In genomic region chr11:1773131-1773510, GRCh38 we compare ENCODE assay signal across 22 cellular contexts. TPM values are rescaled to one million over a fixed set of nuclear protein-coding genes. Genes with fewer than 3 reads are reported as not detected.
DNase-seq lines count a peak whose midpoint lies in the region; ATAC-seq and TF ChIP-seq lines count a peak whose summit lies in the region.
"Had no signal": no experiment of that assay in that cellular context is flagged by ENCODE, and none has a peak within 500 bp of the region (broad histone marks: within the 10 kb centered on the region; RNA-seq: fewer than 3 reads in every experiment).

No MANE protein-coding gene starts in this region.

- peak overlapping the region; percentile 87 for H3K27ac Mint-ChIP-seq in dendritic cell treated with granulocyte-macrophage colony-stimulating factor and Interleukin-4, amounts not matched to agents 40 ng/mL and 50 ng/mL, for 4 days
- peak overlapping the region; percentile 41 for H3K27ac Mint-ChIP-seq in osteocyte (ENCODE audit: unreplicated experiment)
- H3K27ac Mint-ChIP-seq: progenitor cell of endocrine pancreas, WTC11 had no signal

- DNase-seq in SK-N-SH (no peak), osteocyte (ENCODE audit: extremely low spot score, unreplicated experiment) (no peak), NCI-H1417 treated with DMSO at 0.1 percent for 48 hours (lab: John Stamatoyannopoulos, UW) (no peak), germinal center (ENCODE audit: low spot score) (no peak)
- DNase-seq in stimulated activated CD4-positive, alpha-beta T cell treated with anti-CD3 and anti-CD28 coated beads, Interleukin-2, amount 100 ng/mL, for 24 hours = no peak
- DNase-seq: activated CD8-positive, alpha-beta memory T cell treated with anti-CD3 and anti-CD28 coated beads, Interleukin-2, amount 50 U/mL, for 48 hours; DMS 273 treated with DMSO at 0.1 percent for 48 hours; left ventricle myocardium inferior; NCI-H1092 treated with DMSO at 0.1 percent for 48 hours; NCI-H774 had no signal

- no peak for TF ChIP-seq EP300 in SK-N-SH (IDR thresholded peaks at IDR 0.05; ENCODE audit: borderline replicate concordance in 1 of 2, low read depth in 1 of 2, low read length in 1 of 2)

- H3K4me1 ChIP-seq in SK-N-SH (ENCODE audit: control insufficient read depth in 1 of 2, insufficient read depth in 2 of 2, low read depth in 1 of 2, low read length in 1 of 2) = peaks cover 4 to 12% of the 10 kb centered on the region in 2 experiments; a peak in 2 of 4 replicates
- peaks cover 33% of the 10 kb centered on the region for H3K4me1 ChIP-seq in Loucy (ENCODE audit: insufficient read depth, low read length, poor library complexity, severe bottlenecking)

- CTCF ChIA-PET in SK-N-SH (lab: Yijun Ruan, JAX) = interaction anchor here (1.2 to 2.4 kb wide), 4 partner anchors 9 to 79 kb away, joined by 6 to 16 read pairs (median 8); partner anchors contain the start of gene CTSD

- peaks cover 14% of the 10 kb centered on the region for H3K27me3 Mint-ChIP-seq in dendritic cell treated with granulocyte-macrophage colony-stimulating factor and Interleukin-4, amounts not matched to agents 40 ng/mL and 50 ng/mL, for 4 days
- no peaks in the 10 kb centered on the region for H3K27me3 Mint-ChIP-seq in osteocyte (ENCODE audit: unreplicated experiment)

- no peaks in the 10 kb centered on the region for H3K9me2 ChIP-seq in SK-N-SH
- no peaks in the 10 kb centered on the region for H3K9me2 ChIP-seq in Loucy (replicated peaks; ENCODE audit: low read depth, low read length)

- H2AFZ ChIP-seq in SK-N-SH (ENCODE audit: low read depth) = no peak overlapping the region
- no peak overlapping the region for H2AFZ ChIP-seq in Loucy (ENCODE audit: low read length)

- POLR2A ChIA-PET in SK-N-SH (lab: Yijun Ruan, JAX) = interaction anchor here (0.7 to 1.6 kb wide), 2 partner anchors 9 to 12 kb away, joined by 3 to 4 read pairs; partner anchors contain the start of gene CTSD

- no CpG with 5 or more reads among the region's 2 CpGs for WGBS in SK-N-SH (ENCODE audit: low lambda C conversion rate)

- TF ChIP-seq CTCF in SK-N-SH (IDR thresholded peaks at IDR 0.05) (no peak), Loucy (conservative IDR thresholded peaks at IDR 0.05; ENCODE audit: low read length) (no peak), osteocyte (IDR thresholded peaks at IDR 0.05) (no peak)

- H3K36me3 Mint-ChIP-seq in dendritic cell treated with granulocyte-macrophage colony-stimulating factor and Interleukin-4, amounts not matched to agents 40 ng/mL and 50 ng/mL, for 4 days (ENCODE audit: low read depth) = no peaks in the 10 kb centered on the region
- no peaks in the 10 kb centered on the region for H3K36me3 Mint-ChIP-seq in osteocyte (ENCODE audit: unreplicated experiment)
- H3K36me3 Mint-ChIP-seq: WTC11 had no signal

- intact Hi-C loops in dendritic cell treated with granulocyte-macrophage colony-stimulating factor and Interleukin-4, amounts not matched to agents 40 ng/mL and 50 ng/mL, for 4 days (cut with micrococcal nuclease) = no loop called here

- no peaks in the 10 kb centered on the region for H3F3A ChIP-seq in SK-N-SH (replicated peaks; ENCODE audit: insufficient read depth)
- H3F3A ChIP-seq in Loucy (ENCODE audit: low read depth) = no peaks in the 10 kb centered on the region

- H4K20me1 ChIP-seq in SK-N-SH (ENCODE audit: insufficient read depth) (no peaks in the 10 kb centered on the region), Loucy (ENCODE audit: insufficient read depth, low read length, poor library complexity, severe bottlenecking) (no peaks in the 10 kb centered on the region)

- no peaks in the 10 kb centered on the region for H3K79me2 ChIP-seq in SK-N-SH (ENCODE audit: insufficient read depth)
- H3K79me2 ChIP-seq in Loucy (ENCODE audit: insufficient read depth, low read length) = no peaks in the 10 kb centered on the region

- no peak overlapping the region for H3K27ac ChIP-seq in SK-N-SH (ENCODE audit: low read depth in 2 of 2, low read length in 1 of 2)
- H3K27ac ChIP-seq: 22Rv1, KMS-11, left ventricle myocardium inferior had no signal

- H3K27me3 ChIP-seq in SK-N-SH (ENCODE audit: insufficient read depth) (no peaks in the 10 kb centered on the region), Loucy (ENCODE audit: insufficient read depth, low read length, poor library complexity, severe bottlenecking) (no peaks in the 10 kb centered on the region)
- H3K27me3 ChIP-seq: brain microvascular endothelial cell, tibial nerve had no signal

- TF ChIP-seq RAD21 in SK-N-SH (IDR thresholded peaks at IDR 0.05; ENCODE audit: low read length) = no peak

- H3K4me3 Mint-ChIP-seq in dendritic cell treated with granulocyte-macrophage colony-stimulating factor and Interleukin-4, amounts not matched to agents 40 ng/mL and 50 ng/mL, for 4 days = peak overlapping the region; percentile 32
- no peak overlapping the region for H3K4me3 Mint-ChIP-seq in osteocyte (ENCODE audit: unreplicated experiment)
- H3K4me3 Mint-ChIP-seq: WTC11 had no signal

- no peak overlapping the region for H3K4me2 ChIP-seq in SK-N-SH
- H3K4me2 ChIP-seq in Loucy (ENCODE audit: low read depth, low read length, poor library complexity, severe bottlenecking) = peak overlapping the region; percentile 26
- H3K4me2 ChIP-seq: KMS-11 had no signal

- ATAC-seq in SK-N-SH treated with all-trans-retinoic acid at 6 μM for 48 hours = peak; percentile 26; the same call in 2 of the 3 replicates

- H3K36me3 ChIP-seq in SK-N-SH (replicated peaks in 1 of 2; ENCODE audit: control insufficient read depth in 1 of 2, insufficient read depth in 2 of 2, low read length in 1 of 2) = no peaks in the 10 kb centered on the region
- H3K36me3 ChIP-seq in Loucy (ENCODE audit: insufficient read depth, low read length) = no peaks in the 10 kb centered on the region
- H3K36me3 ChIP-seq: brain microvascular endothelial cell, gastroesophageal sphincter, left ventricle myocardium inferior, tibial nerve had no signal

- no peaks in the 10 kb centered on the region for H3K9me3 Mint-ChIP-seq in dendritic cell treated with granulocyte-macrophage colony-stimulating factor and Interleukin-4, amounts not matched to agents 40 ng/mL and 50 ng/mL, for 4 days
- no peaks in the 10 kb centered on the region for H3K9me3 Mint-ChIP-seq in osteocyte (ENCODE audit: unreplicated experiment)

- H3K4me3 ChIP-seq in SK-N-SH (ENCODE audit: low read depth in 2 of 2, low read length in 1 of 2) (no peak overlapping the region), Loucy (ENCODE audit: low read length, poor library complexity, severe bottlenecking) (no peak overlapping the region)
- H3K4me3 ChIP-seq: gastroesophageal sphincter, left ventricle myocardium inferior, smooth muscle cell, tibial nerve had no signal

- H3K9ac ChIP-seq in SK-N-SH (no peak overlapping the region), Loucy (ENCODE audit: low read depth, low read length, poor library complexity, severe bottlenecking) (peak overlapping the region; percentile 48)
- H3K9ac ChIP-seq: KMS-11 had no signal

- H3K9me3 ChIP-seq in SK-N-SH = no peaks in the 10 kb centered on the region
- H3K9me3 ChIP-seq in Loucy (ENCODE audit: insufficient read depth, low read depth, low read length) = no peaks in the 10 kb centered on the region; the same call in 1 of the 2 replicates

- H3K4me1 Mint-ChIP-seq in dendritic cell treated with granulocyte-macrophage colony-stimulating factor and Interleukin-4, amounts not matched to agents 40 ng/mL and 50 ng/mL, for 4 days (ENCODE audit: low read depth) = peaks cover 85% of the 10 kb centered on the region
- H3K4me1 Mint-ChIP-seq in osteocyte (ENCODE audit: unreplicated experiment) = peaks cover 51% of the 10 kb centered on the region

TF ChIP-seq in SK-N-SH treated with all-trans-retinoic acid at 6 μM for 48 hours, 23 proteins besides CTCF, POLR2A, EP300 and RAD21 (continues in another document):
- TF ChIP-seq ARNTL (CRISPR knock-in tag; IDR thresholded peaks at IDR 0.05; ENCODE audit: borderline replicate concordance, low read depth) = no peak
- no peak for TF ChIP-seq PATZ1 (CRISPR knock-in tag; IDR thresholded peaks at IDR 0.05; ENCODE audit: borderline replicate concordance)

TF ChIP-seq in SK-N-SH, 30 proteins besides CTCF, POLR2A, EP300 and RAD21 (continues in another document):
- TF ChIP-seq NFIC (IDR thresholded peaks at IDR 0.05; ENCODE audit: borderline replicate concordance) (no peak), RCOR1 (IDR thresholded peaks at IDR 0.05; ENCODE audit: low read length) (no peak), USF1 (IDR thresholded peaks at IDR 0.05; ENCODE audit: borderline replicate concordance, low read depth) (no peak), JUND (IDR thresholded peaks at IDR 0.05) (no peak), RXRA (IDR thresholded peaks at IDR 0.05; ENCODE audit: borderline replicate concordance, low read depth) (no peak), RFX5 (IDR thresholded peaks at IDR 0.05; ENCODE audit: low read length) (no peak), YY1 (IDR thresholded peaks at IDR 0.05; ENCODE audit: low read depth) (no peak)

RNA-seq across cellular contexts. Expression of gene CTSD, which starts 9.4 kb away (rescaled TPM):
- 93.0 and 187 TPM in 2 replicates for polyA plus RNA-seq in SK-N-SH (2012; rRNA removed)
- 58.5 and 113 TPM in 2 replicates for polyA plus RNA-seq in SK-N-SH (2012; cell fraction: cytosol; rRNA removed)
- polyA plus RNA-seq in SK-N-SH (2012; cell fraction: nucleus; rRNA removed) = 234 TPM in 2 replicates
- total RNA-seq in osteocyte = 2,062 and 2,147 TPM in 2 replicates

RNA-seq across cellular contexts. Expression of gene IFITM10, which starts 22.7 kb away (rescaled TPM):
- polyA plus RNA-seq in SK-N-SH (2012; rRNA removed) = 0.21 and 0.31 TPM in 2 replicates
- polyA plus RNA-seq in SK-N-SH (2012; cell fraction: cytosol; rRNA removed) = 0.13 and 0.24 TPM in 2 replicates
- 1.0 and 1.2 TPM in 2 replicates for polyA plus RNA-seq in SK-N-SH (2012; cell fraction: nucleus; rRNA removed)
- total RNA-seq in osteocyte = 13.5 and 24.0 TPM in 2 replicates
- total RNA-seq: epithelial cell of proximal tubule had no signal
